In genomic region chr16:63860700-63861099, GRCh38 we compare ENCODE assay signal across 2 cellular contexts.
DNase-seq lines count a peak whose midpoint lies in the region; ATAC-seq and TF ChIP-seq lines count a peak whose summit lies in the region.
"Not testable (repeated sequence)": the region's sequence is repeated elsewhere in the genome, so short reads cannot be mapped to it uniquely, and the experiment has no call there.

No MANE protein-coding gene starts in this region.

- H3K4me2 ChIP-seq in GM23338, result not testable (repeated sequence)

- H3K27me3 Mint-ChIP-seq in GM23338 (ENCODE audit: insufficient read depth, low read depth, poor library complexity), result not testable (repeated sequence)

- H3K36me3 Mint-ChIP-seq in GM23338 (ENCODE audit: low read depth), result not testable (repeated sequence)

- H2AFZ ChIP-seq in GM23338, result peak overlapping the region; percentile 24; the same call in 1 of the 2 replicates

- TF ChIP-seq CTCF in GM23338 (conservative IDR thresholded peaks at IDR 0.05; ENCODE audit: low read depth in 2 of 2), result not testable (repeated sequence)

- not testable (repeated sequence) for DNase-seq in GM23338 (ENCODE audit: low spot score)
- DNase-seq in mesenteric fat pad (ENCODE audit: low spot score), result peak; percentile 65

- H3K27ac Mint-ChIP-seq in GM23338, result not testable (repeated sequence)

- H4K20me1 ChIP-seq in GM23338 (replicated peaks; ENCODE audit: insufficient read depth), result not testable (repeated sequence)

- H3F3A ChIP-seq in GM23338 (replicated peaks; ENCODE audit: low read depth), result not testable (repeated sequence)

- H3K79me2 ChIP-seq in GM23338 (replicated peaks; ENCODE audit: insufficient read depth), result not testable (repeated sequence)

- ATAC-seq in GM23338, result not testable (repeated sequence)

- H3K9me2 ChIP-seq in GM23338 (ENCODE audit: insufficient read depth), result not testable (repeated sequence)

- not testable (repeated sequence) for H3K4me1 Mint-ChIP-seq in GM23338

- not testable (repeated sequence) for H3K36me3 ChIP-seq in GM23338 (ENCODE audit: insufficient read depth)

- not testable (repeated sequence) for H3K9me3 Mint-ChIP-seq in GM23338

- not testable (repeated sequence) for H3K4me3 ChIP-seq in GM23338

- not testable (repeated sequence) for H3K27ac ChIP-seq in GM23338 (ENCODE audit: low read depth)

- H3K4me3 Mint-ChIP-seq in GM23338, result not testable (repeated sequence)

- H3K4me1 ChIP-seq in GM23338 (ENCODE audit: insufficient read depth), result not testable (repeated sequence)

- not testable (repeated sequence) for H3K27me3 ChIP-seq in GM23338 (ENCODE audit: insufficient read depth)
